1 cellular context compared by ENCODE assay signal in genomic region chr21:42078247-42079007, GRCh38.
TF ChIP-seq lines count a peak whose summit lies in the region.

No MANE protein-coding gene starts in this region.

TF ChIP-seq in GM12878, 131 proteins besides CTCF, POLR2A, EP300 and RAD21:
- TF ChIP-seq MYB (IDR thresholded peaks at IDR 0.05; ENCODE audit: borderline replicate concordance, low read depth, low read length), result 0 out of 2 replicates have a peak, but pooled peaks have one; percentile 44
- TF ChIP-seq NBN (IDR thresholded peaks at IDR 0.05), result 0 out of 2 replicates have a peak, but pooled peaks have one; percentile 31
- TF ChIP-seq PKNOX1 (IDR thresholded peaks at IDR 0.05), result 0 out of 2 replicates have a peak, but pooled peaks have one; percentile 12
- TF ChIP-seq MLLT1 (IDR thresholded peaks at IDR 0.05), result peak; percentile 98
- TF ChIP-seq YY1 (IDR thresholded peaks at IDR 0.05; ENCODE audit: low read depth, low read length), result 0 out of 2 replicates have a peak, but pooled peaks have one; percentile 48
- TF ChIP-seq ZNF687 (IDR thresholded peaks at IDR 0.05), result peak; percentile 27; the same call in 1 of the 2 replicates
- peak; percentile 95 for TF ChIP-seq SMARCA5 (IDR thresholded peaks at IDR 0.05)
- 0 out of 2 replicates have a peak, but pooled peaks have one; percentile 31 for TF ChIP-seq NR2C1 (IDR thresholded peaks at IDR 0.05)
- TF ChIP-seq MXI1 (IDR thresholded peaks at IDR 0.05; ENCODE audit: low read depth, low read length), result peak; percentile 42
- TF ChIP-seq NR2F1 (conservative IDR thresholded peaks at IDR 0.05), result peak; percentile 63
- peak; percentile 3; the same call in 1 of the 2 replicates for TF ChIP-seq USF2 (IDR thresholded peaks at IDR 0.05; ENCODE audit: borderline replicate concordance, low read depth, low read length)
TF ChIP-seq in GM12878: peak in this region for 11; not testable (repeated sequence) for 120.
